In the genomic region with DNA sequence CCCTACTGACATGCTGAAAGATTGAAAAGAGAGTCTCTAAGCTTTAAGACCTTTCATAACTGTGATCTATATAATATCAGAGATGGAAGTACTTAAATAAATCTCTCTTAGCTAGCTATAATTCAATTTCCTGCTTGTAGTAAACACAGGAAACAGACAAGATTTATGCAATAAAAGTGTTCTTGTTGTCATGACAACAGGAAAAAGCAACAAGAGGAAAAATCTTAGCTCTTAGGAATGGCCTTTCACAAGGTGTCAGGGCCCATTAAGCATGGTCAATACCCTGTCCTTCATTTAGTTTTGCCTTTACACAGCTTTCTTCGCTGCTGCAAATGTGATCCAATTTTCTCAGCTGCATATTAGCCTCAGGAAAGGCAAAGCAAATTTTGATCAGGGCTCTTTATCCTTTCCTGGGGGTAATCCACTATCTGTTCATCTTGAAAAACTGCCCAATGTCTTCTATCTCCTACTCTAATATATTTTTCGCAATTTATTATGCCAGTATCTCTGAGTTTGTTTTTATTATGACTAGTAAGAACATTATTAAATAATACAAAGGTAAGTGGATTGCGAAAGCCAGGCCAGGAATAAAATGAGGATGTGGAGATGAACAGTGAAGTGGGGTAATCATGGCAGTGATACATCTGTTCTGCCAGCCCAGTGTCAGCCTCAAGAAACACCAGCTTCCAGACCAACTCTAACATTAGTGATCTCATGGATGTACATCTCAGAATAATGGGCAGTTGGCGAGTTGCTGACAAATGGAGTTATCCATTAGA, we compare ENCODE assay signal across 1 cellular context.
TF ChIP-seq lines count a peak whose summit lies in the region.

No MANE protein-coding gene starts in this region.

TF ChIP-seq in endothelial cell of umbilical vein, 7 proteins besides CTCF, POLR2A, EP300 and RAD21 (continued from another document):
- no peak for TF ChIP-seq GATA2 (IDR thresholded peaks at IDR 0.05; ENCODE audit: insufficient read depth, insufficient read length, low read depth, low read length)
- no peak for TF ChIP-seq POLR2AphosphoS5 (IDR thresholded peaks at IDR 0.05; ENCODE audit: insufficient read depth, low read depth, low read length)
- no peak for TF ChIP-seq JUN (IDR thresholded peaks at IDR 0.05; ENCODE audit: borderline replicate concordance, insufficient read depth, insufficient read length, low read depth)
- TF ChIP-seq MAX (IDR thresholded peaks at IDR 0.05; ENCODE audit: insufficient read depth, insufficient read length): no peak
- no peak for TF ChIP-seq EZH2 (IDR thresholded peaks at IDR 0.05; ENCODE audit: borderline replicate concordance, low read depth, low read length, severe bottlenecking)
- no peak for TF ChIP-seq FOS (IDR thresholded peaks at IDR 0.05; ENCODE audit: borderline replicate concordance, insufficient read depth, low read length)
TF ChIP-seq in endothelial cell of umbilical vein: peak in this region for 0.
